Comparison of ENCODE assay signal across 2 cellular contexts in the genomic region with DNA sequence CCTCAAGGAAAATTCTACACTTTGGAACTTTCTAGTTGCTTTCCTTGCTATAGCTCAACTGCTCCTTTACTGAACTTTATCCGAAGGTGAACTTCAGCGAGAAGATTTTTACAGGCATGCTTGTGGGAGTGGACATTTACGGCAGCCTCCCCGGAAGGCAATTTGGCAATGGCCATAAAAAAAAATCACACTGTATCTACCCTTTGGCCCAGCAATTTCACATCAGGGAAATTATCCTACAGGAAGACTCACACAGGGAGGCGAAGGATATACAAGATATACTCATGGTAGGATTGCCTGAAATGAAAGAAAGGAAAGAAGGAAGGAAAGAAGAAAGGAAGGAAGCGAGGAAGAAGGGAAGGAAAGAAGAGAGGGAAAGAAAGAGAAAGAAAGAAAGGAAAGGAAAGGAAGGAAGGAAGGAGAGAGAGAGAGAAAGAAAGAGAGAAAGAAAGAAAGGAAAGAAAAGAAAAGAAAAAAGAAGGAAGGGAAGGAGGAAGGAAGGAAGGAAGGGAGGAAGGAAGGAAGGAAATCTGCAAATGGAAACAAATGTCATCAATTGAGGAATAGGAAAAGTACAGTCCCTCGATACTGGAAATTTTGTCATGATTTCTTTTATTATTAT.
TF ChIP-seq lines count a peak whose summit lies in the region.

No MANE protein-coding gene starts in this region.

TF ChIP-seq in HEK293, 187 proteins besides CTCF, POLR2A, EP300 and RAD21:
- TF ChIP-seq, protein P1, sequence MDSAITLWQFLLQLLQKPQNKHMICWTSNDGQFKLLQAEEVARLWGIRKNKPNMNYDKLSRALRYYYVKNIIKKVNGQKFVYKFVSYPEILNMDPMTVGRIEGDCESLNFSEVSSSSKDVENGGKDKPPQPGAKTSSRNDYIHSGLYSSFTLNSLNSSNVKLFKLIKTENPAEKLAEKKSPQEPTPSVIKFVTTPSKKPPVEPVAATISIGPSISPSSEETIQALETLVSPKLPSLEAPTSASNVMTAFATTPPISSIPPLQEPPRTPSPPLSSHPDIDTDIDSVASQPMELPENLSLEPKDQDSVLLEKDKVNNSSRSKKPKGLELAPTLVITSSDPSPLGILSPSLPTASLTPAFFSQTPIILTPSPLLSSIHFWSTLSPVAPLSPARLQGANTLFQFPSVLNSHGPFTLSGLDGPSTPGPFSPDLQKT (IDR thresholded peaks at IDR 0.05; ENCODE audit: borderline replicate concordance, low read depth, low read length): no peak
- TF ChIP-seq ZNF366 (tag by site-specific recombination; conservative IDR thresholded peaks at IDR 0.05) (peak; percentile 91), ZBTB17 (tag by site-specific recombination; IDR thresholded peaks at IDR 0.05) (no peak), ZIC2 (tag by site-specific recombination; IDR thresholded peaks at IDR 0.05) (no peak), ZNF561 (tag by site-specific recombination; IDR thresholded peaks at IDR 0.05; ENCODE audit: borderline replicate concordance) (no peak), ZNF791 (tag by site-specific recombination; IDR thresholded peaks at IDR 0.05) (no peak), PRDM1 (tag by site-specific recombination; IDR thresholded peaks at IDR 0.05) (peak; percentile 48; the same call in 1 of the 2 replicates)

TF ChIP-seq in GM12878, 131 proteins besides CTCF, POLR2A, EP300 and RAD21:
- TF ChIP-seq, protein P2, sequence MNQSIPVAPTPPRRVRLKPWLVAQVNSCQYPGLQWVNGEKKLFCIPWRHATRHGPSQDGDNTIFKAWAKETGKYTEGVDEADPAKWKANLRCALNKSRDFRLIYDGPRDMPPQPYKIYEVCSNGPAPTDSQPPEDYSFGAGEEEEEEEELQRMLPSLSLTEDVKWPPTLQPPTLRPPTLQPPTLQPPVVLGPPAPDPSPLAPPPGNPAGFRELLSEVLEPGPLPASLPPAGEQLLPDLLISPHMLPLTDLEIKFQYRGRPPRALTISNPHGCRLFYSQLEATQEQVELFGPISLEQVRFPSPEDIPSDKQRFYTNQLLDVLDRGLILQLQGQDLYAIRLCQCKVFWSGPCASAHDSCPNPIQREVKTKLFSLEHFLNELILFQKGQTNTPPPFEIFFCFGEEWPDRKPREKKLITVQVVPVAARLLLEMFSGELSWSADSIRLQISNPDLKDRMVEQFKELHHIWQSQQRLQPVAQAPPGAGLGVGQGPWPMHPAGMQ (IDR thresholded peaks at IDR 0.05; ENCODE audit: borderline replicate concordance): 0 out of 2 replicates have a peak, but pooled peaks have one; percentile 26
- TF ChIP-seq FOS (IDR thresholded peaks at IDR 0.05; ENCODE audit: borderline replicate concordance, extremely low read depth, insufficient read length) (no peak), MYC (IDR thresholded peaks at IDR 0.05; ENCODE audit: insufficient read depth, insufficient read length, insufficient replicate concordance, low read length, severe bottlenecking) (no peak), ZNF622 (IDR thresholded peaks at IDR 0.05) (no peak)
TF ChIP-seq in GM12878: peak in this region for 1.
